34 cellular contexts compared by ENCODE assay signal in the genomic region with DNA sequence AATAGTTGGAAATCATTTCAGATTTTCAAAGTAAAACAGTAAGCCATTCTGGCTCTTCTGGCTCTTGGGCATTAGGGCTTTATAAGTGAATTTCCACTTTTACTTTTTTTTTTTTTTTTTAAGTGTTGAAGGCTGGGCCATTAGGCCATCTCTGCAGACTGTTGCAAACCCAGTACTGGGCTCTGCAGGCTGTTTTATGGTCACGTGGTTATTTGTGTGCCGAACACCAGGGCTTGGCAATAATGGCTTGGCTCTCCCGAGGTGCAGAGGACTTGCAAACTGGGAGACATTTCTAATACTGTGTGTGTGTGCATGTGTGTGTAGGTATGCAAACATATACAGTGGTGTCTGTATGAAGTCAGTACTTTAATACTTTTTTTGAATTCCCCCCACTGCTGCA.
"Had no signal": no experiment of that assay in that cellular context is flagged by ENCODE, and none has a peak within 500 bp of the region (broad histone marks: within the 10 kb centered on the region; RNA-seq: fewer than 3 reads in every experiment).

No MANE protein-coding gene starts in this region.

- ATAC-seq: activated CD4-positive, alpha-beta T cell treated with anti-CD3 and anti-CD28 coated beads for 36 hours; activated naive CD4-positive, alpha-beta T cell treated with anti-CD3 and anti-CD28 coated beads, Interleukin-2, amount 50 U/mL, for 72 hours; activated T-cell treated with anti-CD3 and anti-CD28 coated beads, Interleukin-2, amount 50 U/mL, for 72 hours; effector memory CD8-positive, alpha-beta T cell; gastroesophageal sphincter; heart right ventricle; T-helper 17 cell had no signal

- DNase-seq: activated CD4-positive, alpha-beta memory T cell treated with anti-CD3 and anti-CD28 coated beads, Interleukin-2, amount 10 ng/mL, durations not matched to agents 7 days and 5 days; activated CD4-positive, alpha-beta T cell treated with anti-CD3 and anti-CD28 coated beads for 36 hours; activated CD4-positive, alpha-beta T cell treated with anti-CD3 and anti-CD28 coated beads, Interleukin-2, amount 10 ng/mL, durations not matched to agents 24 days and 14 days; activated CD4-positive, alpha-beta T cell treated with anti-CD3 and anti-CD28 coated beads, Interleukin-2, amount 50 U/mL, for 4 hours; activated CD4-positive, CD25-positive, alpha-beta regulatory T cell; activated CD4-positive, CD25-positive, alpha-beta regulatory T cell treated with anti-CD3 and anti-CD28 coated beads, Interleukin-2, amount 50 U/mL, for 72 hours; activated CD8-positive, alpha-beta memory T cell treated with anti-CD3 and anti-CD28 coated beads, Interleukin-2, amount 50 U/mL, for 4 hours; activated gamma-delta T cell; activated naive CD4-positive, alpha-beta T cell; activated naive CD4-positive, alpha-beta T cell treated with anti-CD3 and anti-CD28 coated beads, Interleukin-2, amount 10 ng/mL, durations not matched to agents 7 days and 5 days; activated naive CD8-positive, alpha-beta T cell treated with anti-CD3 and anti-CD28 coated beads, Interleukin-2, amount 10 ng/mL, durations not matched to agents 7 days and 5 days; activated T-cell treated with anti-CD3 and anti-CD28 coated beads, Interleukin-2, amount 50 U/mL, for 24 hours; activated T-cell treated with anti-CD3 and anti-CD28 coated beads, Interleukin-2, amount 50 U/mL, for 72 hours; central memory CD4-positive, alpha-beta T cell; cerebellar nuclear complex; colonic mucosa; dorsolateral prefrontal cortex; effector CD4-positive, alpha-beta T cell; effector memory CD8-positive, alpha-beta T cell; esophagus squamous epithelium; foreskin melanocyte; heart right ventricle; T-helper 1 cell; T-helper 17 cell; T1000 had no signal

- H3K4me3 ChIP-seq: ascending aorta, breast epithelium, cardiac muscle cell, colonic mucosa, dorsolateral prefrontal cortex, esophagus squamous epithelium, gastroesophageal sphincter, heart right ventricle had no signal

- H3K4me1 Mint-ChIP-seq: activated CD4-positive, alpha-beta memory T cell treated with anti-CD3 and anti-CD28 coated beads, Interleukin-2, amount 10 ng/mL, durations not matched to agents 7 days and 5 days; activated CD4-positive, alpha-beta T cell treated with anti-CD3 and anti-CD28 coated beads for 36 hours; activated CD4-positive, alpha-beta T cell treated with anti-CD3 and anti-CD28 coated beads, Interleukin-2, amount 10 ng/mL, durations not matched to agents 24 days and 14 days; activated naive CD4-positive, alpha-beta T cell treated with anti-CD3 and anti-CD28 coated beads, Interleukin-2, amount 10 ng/mL, durations not matched to agents 7 days and 5 days; activated naive CD8-positive, alpha-beta T cell treated with anti-CD3 and anti-CD28 coated beads, Interleukin-2, amount 10 ng/mL, durations not matched to agents 7 days and 5 days; T-helper 17 cell had no signal

- H3K4me3 Mint-ChIP-seq: activated CD4-positive, alpha-beta memory T cell treated with anti-CD3 and anti-CD28 coated beads, Interleukin-2, amount 10 ng/mL, durations not matched to agents 7 days and 5 days; activated CD4-positive, alpha-beta T cell treated with anti-CD3 and anti-CD28 coated beads for 36 hours; activated CD4-positive, alpha-beta T cell treated with anti-CD3 and anti-CD28 coated beads, Interleukin-2, amount 10 ng/mL, durations not matched to agents 24 days and 14 days; activated naive CD4-positive, alpha-beta T cell treated with anti-CD3 and anti-CD28 coated beads, Interleukin-2, amount 10 ng/mL, durations not matched to agents 7 days and 5 days; activated naive CD8-positive, alpha-beta T cell treated with anti-CD3 and anti-CD28 coated beads, Interleukin-2, amount 10 ng/mL, durations not matched to agents 7 days and 5 days; activated T-cell treated with anti-CD3 and anti-CD28 coated beads, Interleukin-2, amount 50 U/mL, for 24 hours; activated T-cell treated with anti-CD3 and anti-CD28 coated beads, Interleukin-2, amount 50 U/mL, for 72 hours; brain; dendritic cell treated with granulocyte-macrophage colony-stimulating factor and Interleukin-4, amounts not matched to agents 40 ng/mL and 50 ng/mL, for 4 days; effector memory CD8-positive, alpha-beta T cell; T-helper 17 cell; T-helper 2 cell treated with Interferon-gamma antibody and Interleukin-4, amounts not matched to agents 5 μg/mL and 100 μg/mL, for 36 hours had no signal

- H3K27me3 Mint-ChIP-seq: activated CD4-positive, alpha-beta T cell treated with anti-CD3 and anti-CD28 coated beads for 36 hours; activated naive CD4-positive, alpha-beta T cell treated with anti-CD3 and anti-CD28 coated beads, Interleukin-2, amount 10 ng/mL, durations not matched to agents 7 days and 5 days; dendritic cell treated with granulocyte-macrophage colony-stimulating factor and Interleukin-4, amounts not matched to agents 40 ng/mL and 50 ng/mL, for 4 days had no signal

- H3K4me1 ChIP-seq: ascending aorta, breast epithelium, colonic mucosa, esophagus squamous epithelium, gastroesophageal sphincter, heart right ventricle had no signal

- H3K36me3 Mint-ChIP-seq: activated naive CD4-positive, alpha-beta T cell treated with anti-CD3 and anti-CD28 coated beads, Interleukin-2, amount 10 ng/mL, durations not matched to agents 7 days and 5 days; activated naive CD4-positive, alpha-beta T cell treated with anti-CD3 and anti-CD28 coated beads, Interleukin-2, amount 50 U/mL, for 72 hours; activated naive CD8-positive, alpha-beta T cell treated with anti-CD3 and anti-CD28 coated beads, Interleukin-2, amount 10 ng/mL, durations not matched to agents 7 days and 5 days; brain had no signal

- H3K27ac Mint-ChIP-seq: activated CD4-positive, alpha-beta memory T cell treated with anti-CD3 and anti-CD28 coated beads, Interleukin-2, amount 10 ng/mL, durations not matched to agents 7 days and 5 days; activated CD4-positive, alpha-beta T cell treated with anti-CD3 and anti-CD28 coated beads for 36 hours; activated CD4-positive, alpha-beta T cell treated with anti-CD3 and anti-CD28 coated beads, Interleukin-2, amount 10 ng/mL, durations not matched to agents 24 days and 14 days; activated naive CD4-positive, alpha-beta T cell treated with anti-CD3 and anti-CD28 coated beads, Interleukin-2, amount 10 ng/mL, durations not matched to agents 7 days and 5 days; activated naive CD4-positive, alpha-beta T cell treated with anti-CD3 and anti-CD28 coated beads, Interleukin-2, amount 50 U/mL, for 72 hours; activated naive CD8-positive, alpha-beta T cell treated with anti-CD3 and anti-CD28 coated beads, Interleukin-2, amount 10 ng/mL, durations not matched to agents 7 days and 5 days; activated T-cell treated with anti-CD3 and anti-CD28 coated beads, Interleukin-2, amount 50 U/mL, for 24 hours; activated T-cell treated with anti-CD3 and anti-CD28 coated beads, Interleukin-2, amount 50 U/mL, for 72 hours; brain; dendritic cell treated with granulocyte-macrophage colony-stimulating factor and Interleukin-4, amounts not matched to agents 40 ng/mL and 50 ng/mL, for 4 days; effector memory CD8-positive, alpha-beta T cell; T-helper 17 cell; T-helper 2 cell treated with Interferon-gamma antibody and Interleukin-4, amounts not matched to agents 5 μg/mL and 100 μg/mL, for 36 hours had no signal

- H3K27ac ChIP-seq: ascending aorta, breast epithelium, cardiac muscle cell, colonic mucosa, dorsolateral prefrontal cortex, epithelial cell of prostate, esophagus squamous epithelium, gastroesophageal sphincter, heart right ventricle had no signal

- H3K9me3 Mint-ChIP-seq: activated CD4-positive, alpha-beta memory T cell treated with anti-CD3 and anti-CD28 coated beads, Interleukin-2, amount 10 ng/mL, durations not matched to agents 7 days and 5 days; activated CD4-positive, alpha-beta T cell treated with anti-CD3 and anti-CD28 coated beads, Interleukin-2, amount 10 ng/mL, durations not matched to agents 24 days and 14 days; activated naive CD4-positive, alpha-beta T cell treated with anti-CD3 and anti-CD28 coated beads, Interleukin-2, amount 10 ng/mL, durations not matched to agents 7 days and 5 days; activated naive CD4-positive, alpha-beta T cell treated with anti-CD3 and anti-CD28 coated beads, Interleukin-2, amount 50 U/mL, for 72 hours; activated naive CD8-positive, alpha-beta T cell treated with anti-CD3 and anti-CD28 coated beads, Interleukin-2, amount 10 ng/mL, durations not matched to agents 7 days and 5 days; activated T-cell treated with anti-CD3 and anti-CD28 coated beads, Interleukin-2, amount 50 U/mL, for 24 hours; activated T-cell treated with anti-CD3 and anti-CD28 coated beads, Interleukin-2, amount 50 U/mL, for 72 hours; dendritic cell treated with granulocyte-macrophage colony-stimulating factor and Interleukin-4, amounts not matched to agents 40 ng/mL and 50 ng/mL, for 4 days; effector memory CD8-positive, alpha-beta T cell; T-helper 2 cell treated with Interferon-gamma antibody and Interleukin-4, amounts not matched to agents 5 μg/mL and 100 μg/mL, for 36 hours had no signal

- H3K36me3 ChIP-seq: ascending aorta, breast epithelium, cardiac muscle cell, colonic mucosa, esophagus squamous epithelium, gastroesophageal sphincter, heart right ventricle had no signal

- H3K27me3 ChIP-seq: ascending aorta, breast epithelium, cardiac muscle cell, colonic mucosa, esophagus squamous epithelium, gastroesophageal sphincter, heart right ventricle had no signal
